In the genomic region with DNA sequence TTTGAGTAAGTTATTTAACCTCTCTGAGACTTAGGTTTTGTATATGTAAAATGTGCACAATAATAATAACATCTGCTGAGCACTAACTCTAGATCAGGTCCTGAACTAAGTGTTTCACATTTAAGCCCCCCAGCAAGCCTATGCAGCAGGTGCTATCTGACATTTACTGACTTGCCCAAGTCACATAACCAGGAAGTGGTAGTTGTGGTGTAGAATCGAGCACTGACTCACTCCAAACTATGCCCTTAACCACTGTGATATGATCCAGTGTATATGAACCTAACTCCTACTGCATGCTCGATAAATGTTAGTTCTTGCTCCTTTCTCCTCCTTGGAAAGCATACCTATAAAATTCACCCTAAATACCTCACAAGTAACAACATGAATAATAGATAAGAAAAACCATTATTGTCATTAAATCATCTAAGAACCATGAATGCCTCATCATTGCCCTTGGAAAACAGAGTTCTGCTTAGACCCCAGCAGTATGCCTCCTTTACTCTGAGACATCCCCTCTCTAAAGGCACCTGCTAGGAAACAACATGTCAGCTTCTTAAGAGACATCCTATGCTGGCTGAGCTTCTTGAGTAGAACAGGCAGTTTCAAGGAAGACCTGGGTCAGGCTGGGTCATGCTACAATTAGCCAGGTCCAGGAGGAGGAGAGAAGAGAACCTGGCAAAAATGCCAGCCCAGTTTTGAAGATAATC, we compare ENCODE assay signal across 1 cellular context.
TF ChIP-seq lines count a peak whose summit lies in the region.

No MANE protein-coding gene starts in this region.

TF ChIP-seq in GM12878, 131 proteins besides CTCF, POLR2A, EP300 and RAD21 (continued from another document):
- TF ChIP-seq, protein P1, sequence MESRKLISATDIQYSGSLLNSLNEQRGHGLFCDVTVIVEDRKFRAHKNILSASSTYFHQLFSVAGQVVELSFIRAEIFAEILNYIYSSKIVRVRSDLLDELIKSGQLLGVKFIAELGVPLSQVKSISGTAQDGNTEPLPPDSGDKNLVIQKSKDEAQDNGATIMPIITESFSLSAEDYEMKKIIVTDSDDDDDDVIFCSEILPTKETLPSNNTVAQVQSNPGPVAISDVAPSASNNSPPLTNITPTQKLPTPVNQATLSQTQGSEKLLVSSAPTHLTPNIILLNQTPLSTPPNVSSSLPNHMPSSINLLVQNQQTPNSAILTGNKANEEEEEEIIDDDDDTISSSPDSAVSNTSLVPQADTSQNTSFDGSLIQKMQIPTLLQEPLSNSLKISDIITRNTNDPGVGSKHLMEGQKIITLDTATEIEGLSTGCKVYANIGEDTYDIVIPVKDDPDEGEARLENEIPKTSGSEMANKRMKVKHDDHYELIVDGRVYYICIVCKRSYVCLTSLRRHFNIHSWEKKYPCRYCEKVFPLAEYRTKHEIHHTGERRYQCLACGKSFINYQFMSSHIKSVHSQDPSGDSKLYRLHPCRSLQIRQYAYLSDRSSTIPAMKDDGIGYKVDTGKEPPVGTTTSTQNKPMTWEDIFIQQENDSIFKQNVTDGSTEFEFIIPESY (IDR thresholded peaks at IDR 0.05), result no peak
- TF ChIP-seq ZZZ3 (IDR thresholded peaks at IDR 0.05; ENCODE audit: control insufficient read depth, insufficient read length, low read depth), result no peak
- TF ChIP-seq NFIC (IDR thresholded peaks at IDR 0.05; ENCODE audit: low read depth, low read length), result 0 out of 2 replicates have a peak, but pooled peaks have one; percentile 14
- TF ChIP-seq BCL11A (IDR thresholded peaks at IDR 0.05; ENCODE audit: low read depth, low read length), result 0 out of 2 replicates have a peak, but pooled peaks have one; percentile 9
- TF ChIP-seq CBX3 (IDR thresholded peaks at IDR 0.05; ENCODE audit: borderline replicate concordance, low read depth), result no peak
- TF ChIP-seq NR2C2 (IDR thresholded peaks at IDR 0.05; ENCODE audit: borderline replicate concordance, control insufficient read depth, insufficient read length, low read depth), result no peak
- no peak for TF ChIP-seq CHD1 (IDR thresholded peaks at IDR 0.05; ENCODE audit: low read depth, low read length)
- TF ChIP-seq, protein P2, sequence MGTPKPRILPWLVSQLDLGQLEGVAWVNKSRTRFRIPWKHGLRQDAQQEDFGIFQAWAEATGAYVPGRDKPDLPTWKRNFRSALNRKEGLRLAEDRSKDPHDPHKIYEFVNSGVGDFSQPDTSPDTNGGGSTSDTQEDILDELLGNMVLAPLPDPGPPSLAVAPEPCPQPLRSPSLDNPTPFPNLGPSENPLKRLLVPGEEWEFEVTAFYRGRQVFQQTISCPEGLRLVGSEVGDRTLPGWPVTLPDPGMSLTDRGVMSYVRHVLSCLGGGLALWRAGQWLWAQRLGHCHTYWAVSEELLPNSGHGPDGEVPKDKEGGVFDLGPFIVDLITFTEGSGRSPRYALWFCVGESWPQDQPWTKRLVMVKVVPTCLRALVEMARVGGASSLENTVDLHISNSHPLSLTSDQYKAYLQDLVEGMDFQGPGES (IDR thresholded peaks at IDR 0.05), result no peak
- no peak for TF ChIP-seq EZH2 (IDR thresholded peaks at IDR 0.05; ENCODE audit: borderline replicate concordance, control insufficient read depth, low read depth, low read length)
- 0 out of 2 replicates have a peak, but pooled peaks have one; percentile 12 for TF ChIP-seq NR2F1 (conservative IDR thresholded peaks at IDR 0.05)
- TF ChIP-seq TCF12 (IDR thresholded peaks at IDR 0.05; ENCODE audit: low read depth, low read length), result peak; percentile 85
- peak; percentile 51; the same call in 1 of the 2 replicates for TF ChIP-seq CBFB (IDR thresholded peaks at IDR 0.05; ENCODE audit: low read depth)
- peak; percentile 82 for TF ChIP-seq RUNX3 (IDR thresholded peaks at IDR 0.05; ENCODE audit: low read length)
- TF ChIP-seq JUND (IDR thresholded peaks at IDR 0.05; ENCODE audit: low read depth, low read length), result no peak
- no peak for TF ChIP-seq TCF3 (IDR thresholded peaks at IDR 0.05; ENCODE audit: borderline replicate concordance, insufficient read depth, low read depth, low read length)
- TF ChIP-seq RAD51 (IDR thresholded peaks at IDR 0.05), result no peak
- no peak for TF ChIP-seq MTA3 (IDR thresholded peaks at IDR 0.05; ENCODE audit: borderline replicate concordance, low read length)
